8 cellular contexts compared by ENCODE assay signal in genomic region chr7:144311872-144312469, GRCh38. TPM values are rescaled to one million over a fixed set of nuclear protein-coding genes. Genes with fewer than 3 reads are reported as not detected.
"Had no signal": no experiment of that assay in that cellular context is flagged by ENCODE, and none has a peak within 500 bp of the region (broad histone marks: within the 10 kb centered on the region; RNA-seq: fewer than 3 reads in every experiment).

A gene with protein sequence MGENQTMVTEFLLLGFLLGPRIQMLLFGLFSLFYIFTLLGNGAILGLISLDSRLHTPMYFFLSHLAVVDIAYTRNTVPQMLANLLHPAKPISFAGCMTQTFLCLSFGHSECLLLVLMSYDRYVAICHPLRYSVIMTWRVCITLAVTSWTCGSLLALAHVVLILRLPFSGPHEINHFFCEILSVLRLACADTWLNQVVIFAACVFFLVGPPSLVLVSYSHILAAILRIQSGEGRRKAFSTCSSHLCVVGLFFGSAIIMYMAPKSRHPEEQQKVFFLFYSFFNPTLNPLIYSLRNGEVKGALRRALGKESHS (plus strand): TSS chr7:144312419. CDS start chr7:144318125, 5,706 bp downstream.

RNA-seq across cellular contexts. Expression of the gene that starts here (rescaled TPM):
- total RNA-seq: natural killer cell, occipital lobe, psoas muscle, smooth muscle cell, suprapubic skin, transverse colon, ureter had no signal
- polyA plus RNA-seq: neural cell, smooth muscle cell had no signal
